16 cellular contexts compared by ENCODE assay signal in genomic region chr7:150909192-150909591, GRCh38. TPM values are rescaled to one million over a fixed set of nuclear protein-coding genes. Genes with fewer than 3 reads are reported as not detected.
DNase-seq lines count a peak whose midpoint lies in the region; ATAC-seq and TF ChIP-seq lines count a peak whose summit lies in the region.
"Had no signal": no experiment of that assay in that cellular context is flagged by ENCODE, and none has a peak within 500 bp of the region (broad histone marks: within the 10 kb centered on the region; RNA-seq: fewer than 3 reads in every experiment).

No MANE protein-coding gene starts in this region.

- H3K4me1 Mint-ChIP-seq in CD4-positive, alpha-beta T cell (ENCODE audit: low read depth): peaks cover 18% of the 10 kb centered on the region
- H3K4me1 Mint-ChIP-seq in activated CD4-positive, alpha-beta memory T cell treated with anti-CD3 and anti-CD28 coated beads for 36 hours (ENCODE audit: low read depth): peaks cover 7% of the 10 kb centered on the region
- H3K4me1 Mint-ChIP-seq in endothelial cell (ENCODE audit: unreplicated experiment): peaks cover 14% of the 10 kb centered on the region
- peaks cover 6% of the 10 kb centered on the region for H3K4me1 Mint-ChIP-seq in MCF 10A (ENCODE audit: insufficient read depth, unreplicated experiment)
- H3K4me1 Mint-ChIP-seq: B cell had no signal

- CTCF ChIA-PET in CD4-positive, alpha-beta T cell (lab: Charles Lee): interaction anchor here (0.8 to 2.2 kb wide), 2 partner anchors 11 to 109 kb away, joined by 4 to 7 read pairs; no protein-coding TSS in a partner anchor
- CTCF ChIA-PET in activated CD4-positive, alpha-beta memory T cell treated with anti-CD3 and anti-CD28 coated beads for 36 hours (lab: Charles Lee): interaction anchor here (0.8 to 2.0 kb wide), 3 partner anchors 11 to 85 kb away, joined by 3 to 15 read pairs (median 4); no protein-coding TSS in a partner anchor
- CTCF ChIA-PET in MCF 10A (lab: Yijun Ruan, JAX): interaction anchor here (0.6 to 1.9 kb wide), 5 partner anchors 11 to 553 kb away, joined by 3 to 12 read pairs (median 3); no protein-coding TSS in a partner anchor

- TF ChIP-seq CTCF in CD4-positive, alpha-beta T cell (IDR thresholded peaks at IDR 0.05): no peak
- no peak for TF ChIP-seq CTCF in endothelial cell (IDR thresholded peaks at IDR 0.05; ENCODE audit: unreplicated experiment)
- no peak for TF ChIP-seq CTCF in MCF 10A (IDR thresholded peaks at IDR 0.05; ENCODE audit: unreplicated experiment)

- intact Hi-C loops in CD4-positive, alpha-beta T cell (cut with DNase I, micrococcal nuclease): loop anchor here in 1 of 2 experiments (5.0 kb wide), 1 partner anchor 48 kb away; no protein-coding TSS in a partner anchor
- intact Hi-C loops in activated CD4-positive, alpha-beta memory T cell treated with anti-CD3 and anti-CD28 coated beads for 36 hours (cut with micrococcal nuclease): no loop called here
- intact Hi-C loops in MCF 10A (cut with micrococcal nuclease): no loop called here

- peak in 8 of 10 experiments; percentile 12 to 48 (median 34) for DNase-seq in CD4-positive, alpha-beta T cell
- DNase-seq in activated CD4-positive, alpha-beta memory T cell treated with anti-CD3 and anti-CD28 coated beads for 36 hours: peak; percentile 55
- DNase-seq in endothelial cell (ENCODE audit: low spot score) (no peak), DMS114 treated with DMSO at 0.1 percent for 48 hours (lab: John Stamatoyannopoulos, UW; ENCODE audit: unreplicated experiment) (no peak), MCF 10A (ENCODE audit: unreplicated experiment) (no peak), NOMO-1 treated with dmso at 0.1 percent for 144 hours (lab: John Stamatoyannopoulos, UW; ENCODE audit: unreplicated experiment) (no peak), OCI-M2 (lab: John Stamatoyannopoulos, UW; ENCODE audit: unreplicated experiment) (no peak)
- DNase-seq: EL, heart left ventricle, NCI-H1930, NCI-H526 treated with DMSO at 0.1 percent for 48 hours had no signal

- H3K27me3 ChIP-seq in CD4-positive, alpha-beta T cell (ENCODE audit: control insufficient read depth, insufficient read depth, low read length): no peaks in the 10 kb centered on the region

- no peak overlapping the region for H3K27ac ChIP-seq in CD4-positive, alpha-beta T cell (ENCODE audit: low read depth, low read length)
- H3K27ac ChIP-seq: heart left ventricle, KMS-11, VCaP had no signal

- POLR2A ChIA-PET in CD4-positive, alpha-beta T cell (lab: Charles Lee): interaction anchor here (0.7 to 0.9 kb wide), 3 partner anchors 29 to 119 kb away, joined by 3 read pairs; partner anchors contain the start of gene ABCB8
- POLR2A ChIA-PET in activated CD4-positive, alpha-beta memory T cell treated with anti-CD3 and anti-CD28 coated beads for 36 hours (lab: Charles Lee): no interaction called here
- POLR2A ChIA-PET in MCF 10A (lab: Yijun Ruan, JAX): no interaction called here

- no TSS peak for BruUV-seq in MCF 10A (replicated peaks; lab: Mats Ljungman, UMichigan)

- H3K27ac Mint-ChIP-seq in CD4-positive, alpha-beta T cell: no peak overlapping the region
- H3K27ac Mint-ChIP-seq in activated CD4-positive, alpha-beta memory T cell treated with anti-CD3 and anti-CD28 coated beads for 36 hours: no peak overlapping the region
- peak overlapping the region; percentile 51 for H3K27ac Mint-ChIP-seq in endothelial cell (ENCODE audit: unreplicated experiment)
- no peak overlapping the region for H3K27ac Mint-ChIP-seq in MCF 10A (ENCODE audit: low read depth, unreplicated experiment)
- H3K27ac Mint-ChIP-seq: B cell had no signal

- H3K9me3 Mint-ChIP-seq in CD4-positive, alpha-beta T cell: no peaks in the 10 kb centered on the region
- no peaks in the 10 kb centered on the region for H3K9me3 Mint-ChIP-seq in activated CD4-positive, alpha-beta memory T cell treated with anti-CD3 and anti-CD28 coated beads for 36 hours
- H3K9me3 Mint-ChIP-seq in endothelial cell (ENCODE audit: unreplicated experiment) (no peaks in the 10 kb centered on the region), MCF 10A (ENCODE audit: unreplicated experiment) (peaks cover 6% of the 10 kb centered on the region)

- H3K27me3 Mint-ChIP-seq in CD4-positive, alpha-beta T cell: peaks cover 8% of the 10 kb centered on the region
- H3K27me3 Mint-ChIP-seq in activated CD4-positive, alpha-beta memory T cell treated with anti-CD3 and anti-CD28 coated beads for 36 hours: peaks cover 1% of the 10 kb centered on the region
- peaks cover 8% of the 10 kb centered on the region for H3K27me3 Mint-ChIP-seq in endothelial cell (ENCODE audit: unreplicated experiment)
- H3K27me3 Mint-ChIP-seq in MCF 10A (ENCODE audit: insufficient read depth, unreplicated experiment): peaks cover 40% of the 10 kb centered on the region

- no peaks in the 10 kb centered on the region for H3K36me3 Mint-ChIP-seq in CD4-positive, alpha-beta T cell (ENCODE audit: low read depth)
- H3K36me3 Mint-ChIP-seq in activated CD4-positive, alpha-beta memory T cell treated with anti-CD3 and anti-CD28 coated beads for 36 hours: no peaks in the 10 kb centered on the region
- H3K36me3 Mint-ChIP-seq in endothelial cell (ENCODE audit: low read depth, unreplicated experiment): peaks cover 7% of the 10 kb centered on the region
- no peaks in the 10 kb centered on the region for H3K36me3 Mint-ChIP-seq in MCF 10A (ENCODE audit: insufficient read depth, unreplicated experiment)

- no peaks in the 10 kb centered on the region for H3K9me3 ChIP-seq in CD4-positive, alpha-beta T cell (ENCODE audit: control insufficient read depth, low read length)
- H3K9me3 ChIP-seq: heart left ventricle had no signal

- no peak overlapping the region for H3K4me3 Mint-ChIP-seq in CD4-positive, alpha-beta T cell
- H3K4me3 Mint-ChIP-seq in activated CD4-positive, alpha-beta memory T cell treated with anti-CD3 and anti-CD28 coated beads for 36 hours: no peak overlapping the region
- H3K4me3 Mint-ChIP-seq in endothelial cell (ENCODE audit: unreplicated experiment) (peak overlapping the region; percentile 67), MCF 10A (ENCODE audit: unreplicated experiment) (no peak overlapping the region)
- H3K4me3 Mint-ChIP-seq: B cell had no signal

- peak; percentile 96 for ATAC-seq in CD4-positive, alpha-beta T cell (ENCODE audit: poor library complexity)
- peak; percentile 41 for ATAC-seq in GM18867 (IDR thresholded peaks at IDR 0.05; ENCODE audit: unreplicated experiment)
- ATAC-seq: heart left ventricle had no signal

RNA-seq across cellular contexts. Expression of gene AOC1, which starts 56.9 kb away (rescaled TPM):
- not detected for total RNA-seq in CD4-positive, alpha-beta T cell
- not detected for total RNA-seq in activated CD4-positive, alpha-beta memory T cell treated with anti-CD3 and anti-CD28 coated beads for 36 hours
- total RNA-seq in endothelial cell (ENCODE audit: unreplicated experiment) (0.41 TPM), MCF 10A (2022) (0.23 TPM in 1 of 2 replicates, not detected in the other)
- total RNA-seq: B cell, pulmonary artery endothelial cell had no signal

Comparison
In these comparisons a context has a peak if more than half of its experiments do, and no peak if none do; other contexts are left out.
1. DNase-seq: peak in CD4-positive, alpha-beta T cell (8 of 10) and activated CD4-positive, alpha-beta memory T cell treated with anti-CD3 and anti-CD28 coated beads for 36 hours (single experiment); none in endothelial cell (single experiment), DMS114 treated with DMSO at 0.1 percent for 48 hours (single experiment), MCF 10A (single experiment), NOMO-1 treated with dmso at 0.1 percent for 144 hours (single experiment) and OCI-M2 (single experiment).